In genomic region chr2:97966545-97967215, GRCh38 we compare ENCODE assay signal across 10 cellular contexts. TPM values are rescaled to one million over a fixed set of nuclear protein-coding genes. Genes with fewer than 3 reads are reported as not detected.
DNase-seq lines count a peak whose midpoint lies in the region; ATAC-seq and TF ChIP-seq lines count a peak whose summit lies in the region.
"Had no signal": no experiment of that assay in that cellular context is flagged by ENCODE, and none has a peak within 500 bp of the region (broad histone marks: within the 10 kb centered on the region; RNA-seq: fewer than 3 reads in every experiment).

No MANE protein-coding gene starts in this region.

- peaks cover 0 to 44% (median 13%) of the 10 kb centered on the region in 4 donors for H3K4me1 ChIP-seq in tibial artery
- peaks cover 24% of the 10 kb centered on the region for H3K4me1 ChIP-seq in upper lobe of right lung

- H3K27ac ChIP-seq in tibial artery: no peak overlapping the region
- H3K27ac ChIP-seq in upper lobe of right lung: no peak overlapping the region

- DNase-seq in GM12865 (ENCODE audit: low read depth) (peak; percentile 73), iris pigment epithelial cell (ENCODE audit: low read depth) (peak; percentile 28), tibial artery (no peak), upper lobe of right lung (no peak), NCI-H510A (lab: John Stamatoyannopoulos, UW) (no peak)
- DNase-seq: effector CD4-positive, alpha-beta T cell; NCI-H82 had no signal

- no peaks in the 10 kb centered on the region for H3K27me3 ChIP-seq in tibial artery
- H3K27me3 ChIP-seq in upper lobe of right lung: no peaks in the 10 kb centered on the region

- H3K4me3 ChIP-seq in GM12865 (ENCODE audit: low read depth, low read length): no peak overlapping the region
- no peak overlapping the region for H3K4me3 ChIP-seq in tibial artery
- H3K4me3 ChIP-seq in upper lobe of right lung: no peak overlapping the region

- H3K9me3 ChIP-seq in tibial artery (no peaks in the 10 kb centered on the region), upper lobe of right lung (no peaks in the 10 kb centered on the region)

- peak; percentile 68 for ATAC-seq in GM21447 (IDR thresholded peaks at IDR 0.05; ENCODE audit: unreplicated experiment)
- ATAC-seq in HG03460 (IDR thresholded peaks at IDR 0.05; ENCODE audit: unreplicated experiment): peak; percentile 46
- ATAC-seq in GM21526 (IDR thresholded peaks at IDR 0.05; ENCODE audit: low FRiP score, unreplicated experiment): no peak
- no peak for ATAC-seq in upper lobe of right lung

- intact Hi-C loops in tibial artery (cut with DNase I; ENCODE audit: low total_unique reads): no loop called here
- intact Hi-C loops in upper lobe of right lung (cut with DNase I): no loop called here

- H3K36me3 ChIP-seq in tibial artery: no peaks in the 10 kb centered on the region
- no peaks in the 10 kb centered on the region for H3K36me3 ChIP-seq in upper lobe of right lung

- TF ChIP-seq CTCF in GM12865 (IDR thresholded peaks at IDR 0.05; ENCODE audit: insufficient read depth, low read depth, low read length, missing control alignments) (no peak), tibial artery (IDR thresholded peaks at IDR 0.05) (no peak), upper lobe of right lung (IDR thresholded peaks at IDR 0.05) (no peak)

RNA-seq across cellular contexts. Expression of gene TMEM131, which starts 29.1 kb away (rescaled TPM):
- total RNA-seq in upper lobe of right lung: 43.3 TPM

Comparison
In these comparisons a context has a peak if more than half of its experiments do, and no peak if none do; other contexts are left out.
1. DNase-seq: peak in GM12865 (single experiment) and iris pigment epithelial cell (single experiment); none in tibial artery (0 of 2), upper lobe of right lung (single experiment) and NCI-H510A (single experiment).
2. ATAC-seq: peak in GM21447 (single experiment) and HG03460 (single experiment); none in GM21526 (single experiment) and upper lobe of right lung (single experiment).